In genomic region chr18:22253676-22254075, GRCh38 we compare ENCODE assay signal across 1 cellular context.
TF ChIP-seq lines count a peak whose summit lies in the region.

No MANE protein-coding gene starts in this region.

TF ChIP-seq in endothelial cell of umbilical vein, 7 proteins besides CTCF, POLR2A, EP300 and RAD21 (continued from another document):
- TF ChIP-seq GATA2 (IDR thresholded peaks at IDR 0.05; ENCODE audit: insufficient read depth, insufficient read length, low read depth, low read length) (no peak), FOS (IDR thresholded peaks at IDR 0.05; ENCODE audit: borderline replicate concordance, insufficient read depth, low read length) (no peak), POLR2AphosphoS5 (IDR thresholded peaks at IDR 0.05; ENCODE audit: insufficient read depth, low read depth, low read length) (no peak), MYC (IDR thresholded peaks at IDR 0.05; ENCODE audit: low read depth, low read length) (no peak)
TF ChIP-seq in endothelial cell of umbilical vein: peak in this region for 0.
